19 cellular contexts compared by ENCODE assay signal in the genomic region with DNA sequence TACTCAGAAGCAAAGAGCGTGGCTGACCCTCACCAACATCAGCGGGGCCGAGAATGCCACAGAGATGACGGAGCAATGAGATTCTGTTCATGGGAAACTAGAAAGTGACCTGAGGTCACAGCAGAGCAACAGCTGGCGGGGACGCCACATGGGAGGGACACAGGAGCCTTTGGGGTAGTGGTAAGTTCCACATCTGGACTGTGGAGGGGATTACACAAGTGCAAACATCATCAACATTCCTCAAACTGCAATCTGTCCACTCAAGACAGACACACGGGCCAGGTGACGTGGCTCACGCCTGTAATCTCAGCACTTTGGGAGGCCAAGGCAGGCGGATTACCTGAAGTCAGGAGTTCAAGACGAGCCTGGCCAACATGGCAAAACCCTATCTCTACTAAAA. TPM values are rescaled to one million over a fixed set of nuclear protein-coding genes. Genes with fewer than 3 reads are reported as not detected.
DNase-seq lines count a peak whose midpoint lies in the region; ATAC-seq and TF ChIP-seq lines count a peak whose summit lies in the region.
"Had no signal": no experiment of that assay in that cellular context is flagged by ENCODE, and none has a peak within 500 bp of the region (broad histone marks: within the 10 kb centered on the region; RNA-seq: fewer than 3 reads in every experiment).

No MANE protein-coding gene starts in this region.

- POLR2A ChIA-PET in RWPE1 (lab: Yijun Ruan, JAX; ENCODE audit: low non-redundant PET): interaction anchor here (0.6 kb wide), 1 partner anchor 39 kb away, joined by 5 read pairs; no protein-coding TSS in a partner anchor

- CTCF ChIA-PET in RWPE1 (lab: Yijun Ruan, JAX): interaction anchor here (0.7 kb wide), 1 partner anchor 270 kb away, joined by 4 read pairs; no protein-coding TSS in a partner anchor

- peaks cover 0 to 15% (median 2%) of the 10 kb centered on the region in 4 donors for H3K4me1 ChIP-seq in tibial nerve
- H3K4me1 ChIP-seq: BE2C had no signal

- no peaks in the 10 kb centered on the region for H3K27me3 ChIP-seq in tibial nerve
- H3K27me3 ChIP-seq: BE2C had no signal

- no peaks in the 10 kb centered on the region for H3K9me3 Mint-ChIP-seq in chondrocyte (ENCODE audit: low read depth)

- H3K4me3 ChIP-seq in tibial nerve: no peak overlapping the region
- H3K4me3 ChIP-seq: GM12878 had no signal

- ATAC-seq in left ventricle myocardium superior (no peak), Right ventricle myocardium inferior (no peak), GM21381 (IDR thresholded peaks at IDR 0.05; ENCODE audit: unreplicated experiment) (no peak)
- ATAC-seq: GM12878 had no signal

- H3K36me3 ChIP-seq in tibial nerve: peaks cover 0 to 82% (median 13%) of the 10 kb centered on the region in 3 donors

- H3K27ac ChIP-seq in RWPE1 (peak overlapping the region; percentile 24; the same call in 1 of the 2 replicates), tibial nerve (no peak overlapping the region)
- H3K27ac ChIP-seq: HL-60, KMS-11 had no signal

- peaks cover 6% of the 10 kb centered on the region for H3K36me3 Mint-ChIP-seq in chondrocyte (ENCODE audit: low read depth)

- intact Hi-C loops in left ventricle myocardium superior (cut with micrococcal nuclease): no loop called here
- intact Hi-C loops in Right ventricle myocardium inferior (cut with DNase I): no loop called here

- TF ChIP-seq CTCF in RWPE1 (conservative IDR thresholded peaks at IDR 0.05; ENCODE audit: low read depth) (no peak), chondrocyte (IDR thresholded peaks at IDR 0.05) (no peak), tibial nerve (IDR thresholded peaks at IDR 0.05) (no peak)

- TF ChIP-seq EP300 in tibial nerve (IDR thresholded peaks at IDR 0.05): no peak

- no peak for TF ChIP-seq POLR2A in tibial nerve (IDR thresholded peaks at IDR 0.05)

- H3K9me3 ChIP-seq in tibial nerve: no peaks in the 10 kb centered on the region
- H3K9me3 ChIP-seq: BE2C had no signal

- peaks cover 12% of the 10 kb centered on the region for H3K4me1 Mint-ChIP-seq in chondrocyte (ENCODE audit: low read depth)

- H3K27me3 Mint-ChIP-seq in chondrocyte (ENCODE audit: low read depth): no peaks in the 10 kb centered on the region

- no peak overlapping the region for H3K27ac Mint-ChIP-seq in chondrocyte (ENCODE audit: unreplicated experiment)

- 51 to 66% methylated on average over 11 of the region's 11 CpGs for WGBS in tibial nerve, 2 donors

- H3K4me3 Mint-ChIP-seq in chondrocyte (ENCODE audit: unreplicated experiment): no peak overlapping the region

- DNase-seq in left ventricle myocardium superior (peak; percentile 25), Right ventricle myocardium inferior (ENCODE audit: missing footprints) (no peak), RWPE1 (ENCODE audit: low spot score) (no peak), chondrocyte (ENCODE audit: low spot score) (peak; percentile 33), tibial nerve (ENCODE audit: low spot score in 2 of 2) (peak; percentile 23 to 27)
- DNase-seq in effector CD8-positive, alpha-beta T cell (lab: John Stamatoyannopoulos, UW): no peak
- DNase-seq: BE2C, DMS79 treated with DMSO at 0.1 percent for 48 hours, NCI-H1105 treated with DMSO at 0.1 percent for 48 hours, NCI-H2029 treated with DMSO at 0.1 percent for 48 hours, NCI-H2171 treated with DMSO at 0.1 percent for 48 hours, NCI-H446, OCI-M1, SHP77 had no signal

RNA-seq across cellular contexts. Expression of a gene that starts 11.2 kb away (rescaled TPM):
- total RNA-seq in left ventricle myocardium superior: 182 TPM
- total RNA-seq in Right ventricle myocardium inferior: 171 TPM
- total RNA-seq in chondrocyte: 46.5 to 56.7 TPM (median 55.1 TPM) in 3 replicates
- total RNA-seq in tibial nerve: 100 to 1,000 TPM in 2 of 4 donors, 10 to 100 TPM in 2; 89.2 to 161 (median 100) TPM

RNA-seq across cellular contexts. Expression of a gene that starts 11.5 kb away (rescaled TPM):
- total RNA-seq in left ventricle myocardium superior (30.0 TPM), Right ventricle myocardium inferior (28.3 TPM), chondrocyte (25.8 to 27.1 TPM (median 25.9 TPM) in 3 replicates), tibial nerve (10 to 100 TPM; 17.5 to 44.1 (median 33.7) TPM)

RNA-seq across cellular contexts. Expression of a gene that starts 22.0 kb away (rescaled TPM):
- total RNA-seq in left ventricle myocardium superior (not detected), Right ventricle myocardium inferior (not detected), chondrocyte (0.12 to 0.31 TPM in 2 of 3 replicates, not detected in the other), tibial nerve (1 to 10 TPM in 1 of 4 donors, under 1 TPM in 1, not detected in 2; 0.63 to 1.6 TPM)
- total RNA-seq: A673 had no signal

RNA-seq across cellular contexts. Expression of a gene that starts 32.7 kb away (rescaled TPM):
- total RNA-seq in left ventricle myocardium superior (36.6 TPM), Right ventricle myocardium inferior (37.9 TPM), chondrocyte (36.5 to 46.0 TPM (median 40.7 TPM) in 3 replicates), tibial nerve (10 to 100 TPM; 73.5 to 93.9 (median 87.4) TPM)

RNA-seq across cellular contexts. Expression of a gene that starts 33.1 kb away (rescaled TPM):
- total RNA-seq in left ventricle myocardium superior: 40.8 TPM
- 36.1 TPM for total RNA-seq in Right ventricle myocardium inferior
- 30.8 to 32.1 TPM (median 31.5 TPM) in 3 replicates for total RNA-seq in chondrocyte
- 100 to 1,000 TPM in 3 of 4 donors, 10 to 100 TPM in 1; 90.7 to 122 (median 112) TPM for total RNA-seq in tibial nerve

Comparison
In these comparisons a context has a peak if more than half of its experiments do, and no peak if none do; other contexts are left out.
1. DNase-seq: peak in left ventricle myocardium superior (single experiment), chondrocyte (single experiment) and tibial nerve (2 of 2); none in Right ventricle myocardium inferior (single experiment), RWPE1 (single experiment) and effector CD8-positive, alpha-beta T cell (single experiment).